34 cellular contexts compared by ENCODE assay signal in genomic region chr5:14076566-14076965, GRCh38.
"Had no signal": no experiment of that assay in that cellular context is flagged by ENCODE, and none has a peak within 500 bp of the region (broad histone marks: within the 10 kb centered on the region; RNA-seq: fewer than 3 reads in every experiment).

No MANE protein-coding gene starts in this region.

- H3K36me3 ChIP-seq: adrenal gland, brain microvascular endothelial cell, breast epithelium had no signal

- ATAC-seq: activated CD8-positive, alpha-beta T cell treated with anti-CD3 and anti-CD28 coated beads for 36 hours; activated naive CD4-positive, alpha-beta T cell treated with anti-CD3 and anti-CD28 coated beads, Interleukin-2, amount 50 U/mL, for 72 hours; activated T-cell treated with anti-CD3 and anti-CD28 coated beads, Interleukin-2, amount 50 U/mL, for 4 hours; body of pancreas had no signal

- DNase-seq: activated B cell treated with CpG ODN at 0.5 μM for 24 hours; activated CD4-positive, alpha-beta memory T cell treated with anti-CD3 and anti-CD28 coated beads for 36 hours; activated CD4-positive, alpha-beta T cell treated with anti-CD3 and anti-CD28 coated beads for 4 hours; activated CD4-positive, alpha-beta T cell treated with anti-CD3 and anti-CD28 coated beads, Interleukin-2, amount 10 ng/mL, durations not matched to agents 24 days and 14 days; activated CD4-positive, alpha-beta T cell treated with anti-CD3 and anti-CD28 coated beads, Interleukin-2, amount 50 U/mL, for 1 hour; activated CD4-positive, alpha-beta T cell treated with anti-CD3 and anti-CD28 coated beads, Interleukin-2, amount 50 U/mL, for 4 hours; activated CD4-positive, CD25-positive, alpha-beta regulatory T cell treated with anti-CD3 and anti-CD28 coated beads, Interleukin-2, amount 50 U/mL, for 72 hours; activated CD8-positive, alpha-beta memory T cell treated with anti-CD3 and anti-CD28 coated beads, Interleukin-2, amount 50 U/mL, for 4 hours; activated CD8-positive, alpha-beta T cell treated with anti-CD3 and anti-CD28 coated beads for 36 hours; activated effector memory CD4-positive, alpha-beta T cell treated with Interleukin-2 at 50 U/mL for 16 hours; activated gamma-delta T cell; activated naive CD4-positive, alpha-beta T cell treated with anti-CD3 and anti-CD28 coated beads, Interleukin-2, amount 50 U/mL, for 16 hours; activated naive CD4-positive, alpha-beta T cell treated with Interleukin-2 at 50 U/mL for 16 hours; activated naive CD8-positive, alpha-beta T cell treated with anti-CD3 and anti-CD28 coated beads for 36 hours; activated T-cell treated with anti-CD3 and anti-CD28 coated beads for 4 hours; activated T-cell treated with anti-CD3 and anti-CD28 coated beads, Interleukin-2, amount 50 U/mL, for 1 hour; activated T-cell treated with anti-CD3 and anti-CD28 coated beads, Interleukin-2, amount 50 U/mL, for 4 hours; adrenal gland; amniotic stem cell; aorta; body of pancreas; brain microvascular endothelial cell; central memory CD4-positive, alpha-beta T cell; T-helper 1 cell; T-helper 2 cell; T-helper 9 cell had no signal

- H3K27ac ChIP-seq: adrenal gland, body of pancreas, brain microvascular endothelial cell, breast epithelium, VCaP had no signal

- H3K4me3 Mint-ChIP-seq: activated B cell treated with CpG ODN at 0.5 μM for 24 hours; activated CD4-positive, alpha-beta memory T cell treated with anti-CD3 and anti-CD28 coated beads for 36 hours; activated CD4-positive, alpha-beta T cell treated with anti-CD3 and anti-CD28 coated beads, Interleukin-2, amount 10 ng/mL, durations not matched to agents 24 days and 14 days; activated CD8-positive, alpha-beta T cell treated with anti-CD3 and anti-CD28 coated beads for 36 hours; activated naive CD8-positive, alpha-beta T cell treated with anti-CD3 and anti-CD28 coated beads for 36 hours; activated T-cell treated with anti-CD3 and anti-CD28 coated beads, Interleukin-2, amount 50 U/mL, for 4 hours; T-helper 1 cell treated with Interleukin-12 subunit alpha and Interleukin-12 subunit beta and Interleukin-4 antibody, amounts not matched to agents 30 μg/mL and 1 μg/mL, for 36 hours; T-helper 2 cell treated with Interferon-gamma antibody and Interleukin-4, amounts not matched to agents 5 μg/mL and 100 μg/mL, for 36 hours had no signal

- H3K4me1 ChIP-seq: adrenal gland, body of pancreas, breast epithelium had no signal

- H3K27ac Mint-ChIP-seq: activated B cell treated with CpG ODN at 0.5 μM for 24 hours; activated CD4-positive, alpha-beta memory T cell treated with anti-CD3 and anti-CD28 coated beads for 36 hours; activated CD4-positive, alpha-beta T cell treated with anti-CD3 and anti-CD28 coated beads, Interleukin-2, amount 10 ng/mL, durations not matched to agents 24 days and 14 days; activated CD8-positive, alpha-beta T cell treated with anti-CD3 and anti-CD28 coated beads for 36 hours; activated naive CD4-positive, alpha-beta T cell treated with anti-CD3 and anti-CD28 coated beads, Interleukin-2, amount 50 U/mL, for 72 hours; activated naive CD8-positive, alpha-beta T cell treated with anti-CD3 and anti-CD28 coated beads for 36 hours; activated T-helper 2 cell treated with anti-CD3 and anti-CD28 coated beads, Interferon-gamma antibody, Interleukin-2, Interleukin-4, amounts not matched to agents 10 μg/mL and 5 μg/mL and 100 μg/mL, durations not matched to agents 14 hours and 24 hours and 36 hours; T-helper 1 cell treated with Interleukin-12 subunit alpha and Interleukin-12 subunit beta and Interleukin-4 antibody, amounts not matched to agents 30 μg/mL and 1 μg/mL, for 36 hours; T-helper 2 cell treated with Interferon-gamma antibody and Interleukin-4, amounts not matched to agents 5 μg/mL and 100 μg/mL, for 36 hours had no signal

- H3K9me3 ChIP-seq: adrenal gland, body of pancreas, breast epithelium had no signal

- H3K27me3 Mint-ChIP-seq: activated CD4-positive, alpha-beta T cell treated with anti-CD3 and anti-CD28 coated beads, Interleukin-2, amount 10 ng/mL, durations not matched to agents 24 days and 14 days had no signal

- H3K4me1 Mint-ChIP-seq: activated B cell treated with CpG ODN at 0.5 μM for 24 hours; activated CD4-positive, alpha-beta T cell treated with anti-CD3 and anti-CD28 coated beads, Interleukin-2, amount 10 ng/mL, durations not matched to agents 24 days and 14 days; activated naive CD8-positive, alpha-beta T cell treated with anti-CD3 and anti-CD28 coated beads for 36 hours had no signal

- FAIRE-seq: astrocyte, TTC549 had no signal

- H3K9me3 Mint-ChIP-seq: activated B cell treated with CpG ODN at 0.5 μM for 24 hours; activated CD4-positive, alpha-beta memory T cell treated with anti-CD3 and anti-CD28 coated beads for 36 hours; activated CD4-positive, alpha-beta T cell treated with anti-CD3 and anti-CD28 coated beads, Interleukin-2, amount 10 ng/mL, durations not matched to agents 24 days and 14 days; activated CD8-positive, alpha-beta T cell treated with anti-CD3 and anti-CD28 coated beads for 36 hours; activated naive CD4-positive, alpha-beta T cell treated with anti-CD3 and anti-CD28 coated beads, Interleukin-2, amount 50 U/mL, for 72 hours; activated naive CD8-positive, alpha-beta T cell treated with anti-CD3 and anti-CD28 coated beads for 36 hours; activated T-cell treated with anti-CD3 and anti-CD28 coated beads, Interleukin-2, amount 50 U/mL, for 4 hours; activated T-helper 2 cell treated with anti-CD3 and anti-CD28 coated beads, Interferon-gamma antibody, Interleukin-2, Interleukin-4, amounts not matched to agents 10 μg/mL and 5 μg/mL and 100 μg/mL, durations not matched to agents 14 hours and 24 hours and 36 hours; T-helper 1 cell treated with Interleukin-12 subunit alpha and Interleukin-12 subunit beta and Interleukin-4 antibody, amounts not matched to agents 30 μg/mL and 1 μg/mL, for 36 hours; T-helper 2 cell treated with Interferon-gamma antibody and Interleukin-4, amounts not matched to agents 5 μg/mL and 100 μg/mL, for 36 hours had no signal

- H3K36me3 Mint-ChIP-seq: activated CD4-positive, alpha-beta memory T cell treated with anti-CD3 and anti-CD28 coated beads for 36 hours; activated naive CD4-positive, alpha-beta T cell treated with anti-CD3 and anti-CD28 coated beads, Interleukin-2, amount 50 U/mL, for 72 hours; activated naive CD8-positive, alpha-beta T cell treated with anti-CD3 and anti-CD28 coated beads for 36 hours had no signal

- H3K4me3 ChIP-seq: adrenal gland, body of pancreas, breast epithelium had no signal

- H3K27me3 ChIP-seq: adrenal gland, body of pancreas, brain microvascular endothelial cell, breast epithelium had no signal
